20 cellular contexts compared by ENCODE assay signal in the genomic region with DNA sequence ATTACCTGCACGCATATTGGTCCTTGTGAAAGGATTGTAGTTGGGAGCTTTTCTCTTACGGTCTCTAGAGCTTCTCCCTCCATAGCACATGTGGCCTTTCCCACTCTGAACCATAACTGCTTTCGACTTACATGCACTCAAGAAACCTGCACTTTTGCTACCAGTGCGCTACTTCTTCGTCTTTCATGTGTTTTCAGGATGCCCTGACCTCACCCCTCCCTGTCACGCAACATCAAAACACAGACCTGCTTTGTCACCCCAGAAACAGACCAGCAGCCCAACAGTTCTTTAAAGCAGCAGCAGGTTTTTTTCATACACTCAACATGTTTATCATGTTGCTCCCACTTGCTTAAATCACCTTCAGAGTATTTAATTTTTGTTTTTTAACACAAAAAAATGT.
"Had no signal": no experiment of that assay in that cellular context is flagged by ENCODE, and none has a peak within 500 bp of the region (broad histone marks: within the 10 kb centered on the region; RNA-seq: fewer than 3 reads in every experiment).

No MANE protein-coding gene starts in this region.

- H3K27ac Mint-ChIP-seq: nephron; stimulated activated memory B cell treated with anti-CD40 and anti-IgM and Interleukin-4, amounts not matched to agents 10 μg/mL and 1 μg/mL and 100 μg/mL, for 72 hours had no signal

- H3K4me3 Mint-ChIP-seq: nephron; stimulated activated memory B cell treated with anti-CD40 and anti-IgM and Interleukin-4, amounts not matched to agents 10 μg/mL and 1 μg/mL and 100 μg/mL, for 72 hours had no signal

- ATAC-seq: left colon; left ventricle myocardium superior; sciatic nerve; stimulated activated memory B cell treated with anti-CD40 and anti-IgM and Interleukin-4, amounts not matched to agents 10 μg/mL and 1 μg/mL and 100 μg/mL, for 72 hours had no signal

- H3K9me3 Mint-ChIP-seq: nephron; stimulated activated memory B cell treated with anti-CD40 and anti-IgM and Interleukin-4, amounts not matched to agents 10 μg/mL and 1 μg/mL and 100 μg/mL, for 72 hours had no signal

- DNase-seq: cortex of kidney; dorsolateral prefrontal cortex; effector CD8-positive, alpha-beta T cell; foreskin melanocyte; left colon; left ventricle myocardium superior; mesenchymal stem cell; midbrain; spleen; stimulated activated CD4-positive, alpha-beta T cell treated with anti-CD3 and anti-CD28 coated beads, Interleukin-15, amount 100 ng/mL, for 24 hours; stimulated activated CD4-positive, alpha-beta T cell treated with anti-CD3 and anti-CD28 coated beads, Interleukin-1b, Interleukin-23, amount 100 ng/mL, for 48 hours; stimulated activated CD4-positive, alpha-beta T cell treated with anti-CD3 and anti-CD28 coated beads, Interleukin-4, amount 100 ng/mL, for 24 hours; stomach; substantia nigra; thyroid gland; upper lobe of left lung; uterus had no signal

- H3K4me1 Mint-ChIP-seq: stimulated activated memory B cell treated with anti-CD40 and anti-IgM and Interleukin-4, amounts not matched to agents 10 μg/mL and 1 μg/mL and 100 μg/mL, for 72 hours had no signal

- H3K27me3 Mint-ChIP-seq: stimulated activated memory B cell treated with anti-CD40 and anti-IgM and Interleukin-4, amounts not matched to agents 10 μg/mL and 1 μg/mL and 100 μg/mL, for 72 hours had no signal
